Comparison of ENCODE assay signal across 22 cellular contexts in the genomic region with DNA sequence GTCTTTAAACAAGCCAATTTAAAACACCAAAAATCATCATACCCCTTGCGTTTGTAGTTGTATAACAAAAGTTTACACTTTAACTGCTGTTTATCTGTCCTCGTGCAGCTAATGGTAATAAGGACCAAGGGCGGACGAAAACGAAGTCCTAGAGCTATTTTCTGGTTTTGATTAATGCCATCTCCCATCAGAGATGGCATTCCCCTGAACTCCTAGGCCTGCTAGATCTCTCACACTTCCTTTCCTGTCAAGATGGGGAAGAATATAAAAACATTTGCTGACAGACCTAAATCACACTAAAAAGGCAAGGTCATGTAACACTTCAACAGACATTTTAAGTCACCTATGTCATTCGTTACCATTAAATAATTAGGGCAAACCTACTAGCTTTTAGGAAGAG.
"Had no signal": no experiment of that assay in that cellular context is flagged by ENCODE, and none has a peak within 500 bp of the region (broad histone marks: within the 10 kb centered on the region; RNA-seq: fewer than 3 reads in every experiment).

No MANE protein-coding gene starts in this region.

- H3K27me3 Mint-ChIP-seq: activated B cell treated with CpG ODN at 0.5 μM for 24 hours; activated naive CD8-positive, alpha-beta T cell treated with anti-CD3 and anti-CD28 coated beads, Interleukin-2, amount 10 ng/mL, durations not matched to agents 7 days and 5 days; activated T-cell treated with anti-CD3 and anti-CD28 coated beads, Interleukin-2, amount 50 U/mL, for 24 hours; stimulated activated naive B cell treated with anti-CD40 and anti-IgM and Interleukin-4, amounts not matched to agents 10 μg/mL and 1 μg/mL and 100 μg/mL, for 72 hours had no signal

- H3K9me3 Mint-ChIP-seq: activated B cell treated with CpG ODN at 0.5 μM for 24 hours; activated naive CD8-positive, alpha-beta T cell treated with anti-CD3 and anti-CD28 coated beads, Interleukin-2, amount 10 ng/mL, durations not matched to agents 7 days and 5 days; activated T-cell treated with anti-CD3 and anti-CD28 coated beads, Interleukin-2, amount 50 U/mL, for 24 hours; activated T-helper 2 cell treated with anti-CD3 and anti-CD28 coated beads, Interferon-gamma antibody, Interleukin-2, Interleukin-4, amounts not matched to agents 10 μg/mL and 5 μg/mL and 100 μg/mL, durations not matched to agents 14 hours and 24 hours and 36 hours; nephron; stimulated activated naive B cell treated with anti-CD40 and anti-IgM and Interleukin-4, amounts not matched to agents 10 μg/mL and 1 μg/mL and 100 μg/mL, for 72 hours; T-helper 2 cell treated with Interferon-gamma antibody and Interleukin-4, amounts not matched to agents 5 μg/mL and 100 μg/mL, for 36 hours had no signal

- H3K27me3 ChIP-seq: gastrocnemius medialis, heart left ventricle, upper lobe of left lung had no signal

- DNase-seq: activated B cell treated with CpG ODN at 0.5 μM for 24 hours; activated CD4-positive, alpha-beta T cell treated with anti-CD3 and anti-CD28 coated beads for 4 hours; activated CD8-positive, alpha-beta T cell treated with anti-CD3 and anti-CD28 coated beads, Interleukin-2, amount 10 ng/mL, durations not matched to agents 7 days and 5 days; activated naive CD4-positive, alpha-beta T cell treated with Interleukin-2 at 50 U/mL for 16 hours; activated naive CD8-positive, alpha-beta T cell treated with anti-CD3 and anti-CD28 coated beads, Interleukin-2, amount 10 ng/mL, durations not matched to agents 7 days and 5 days; activated T-cell treated with anti-CD3 and anti-CD28 coated beads, Interleukin-2, amount 50 U/mL, for 24 hours; amygdala; caudate nucleus; gastrocnemius medialis; heart left ventricle; left ventricle myocardium inferior; mesenchymal stem cell; nucleus accumbens; posterior cingulate gyrus; retina; stimulated activated naive B cell treated with anti-CD40 and anti-IgM and Interleukin-4, amounts not matched to agents 10 μg/mL and 1 μg/mL and 100 μg/mL, for 72 hours; upper lobe of left lung had no signal

- H3K27ac ChIP-seq: gastrocnemius medialis, heart left ventricle, left ventricle myocardium inferior, thoracic aorta, upper lobe of left lung had no signal

- H3K4me3 Mint-ChIP-seq: activated B cell treated with CpG ODN at 0.5 μM for 24 hours; activated CD8-positive, alpha-beta T cell treated with anti-CD3 and anti-CD28 coated beads, Interleukin-2, amount 10 ng/mL, durations not matched to agents 7 days and 5 days; activated naive CD8-positive, alpha-beta T cell treated with anti-CD3 and anti-CD28 coated beads, Interleukin-2, amount 10 ng/mL, durations not matched to agents 7 days and 5 days; activated T-cell treated with anti-CD3 and anti-CD28 coated beads, Interleukin-2, amount 50 U/mL, for 24 hours; nephron; stimulated activated naive B cell treated with anti-CD40 and anti-IgM and Interleukin-4, amounts not matched to agents 10 μg/mL and 1 μg/mL and 100 μg/mL, for 72 hours; T-helper 2 cell treated with Interferon-gamma antibody and Interleukin-4, amounts not matched to agents 5 μg/mL and 100 μg/mL, for 36 hours had no signal

- H3K9me3 ChIP-seq: gastrocnemius medialis, heart left ventricle, left ventricle myocardium inferior, thoracic aorta, upper lobe of left lung had no signal

- H3K27ac Mint-ChIP-seq: activated B cell treated with CpG ODN at 0.5 μM for 24 hours; activated CD8-positive, alpha-beta T cell treated with anti-CD3 and anti-CD28 coated beads, Interleukin-2, amount 10 ng/mL, durations not matched to agents 7 days and 5 days; activated T-cell treated with anti-CD3 and anti-CD28 coated beads, Interleukin-2, amount 50 U/mL, for 24 hours; activated T-helper 2 cell treated with anti-CD3 and anti-CD28 coated beads, Interferon-gamma antibody, Interleukin-2, Interleukin-4, amounts not matched to agents 10 μg/mL and 5 μg/mL and 100 μg/mL, durations not matched to agents 14 hours and 24 hours and 36 hours; stimulated activated naive B cell treated with anti-CD40 and anti-IgM and Interleukin-4, amounts not matched to agents 10 μg/mL and 1 μg/mL and 100 μg/mL, for 72 hours; T-helper 2 cell treated with Interferon-gamma antibody and Interleukin-4, amounts not matched to agents 5 μg/mL and 100 μg/mL, for 36 hours had no signal

- ATAC-seq: activated CD8-positive, alpha-beta T cell treated with anti-CD3 and anti-CD28 coated beads, Interleukin-2, amount 10 ng/mL, durations not matched to agents 7 days and 5 days; esophagus mucosa; gastrocnemius medialis; heart left ventricle; stimulated activated naive B cell treated with anti-CD40 and anti-IgM and Interleukin-4, amounts not matched to agents 10 μg/mL and 1 μg/mL and 100 μg/mL, for 72 hours had no signal

- H3K4me3 ChIP-seq: gastrocnemius medialis, heart left ventricle, left ventricle myocardium inferior, thoracic aorta, upper lobe of left lung had no signal
